ENCODE assay signal across 9 cellular contexts in genomic region chr5:123089971-123090640, GRCh38. TPM values are rescaled to one million over a fixed set of nuclear protein-coding genes. Genes with fewer than 3 reads are reported as not detected.
DNase-seq lines count a peak whose midpoint lies in the region; ATAC-seq and TF ChIP-seq lines count a peak whose summit lies in the region.
"Had no signal": no experiment of that assay in that cellular context is flagged by ENCODE, and none has a peak within 500 bp of the region (broad histone marks: within the 10 kb centered on the region; RNA-seq: fewer than 3 reads in every experiment).

No MANE protein-coding gene starts in this region.

- H3K4me1 ChIP-seq in iPS-18a (ENCODE audit: control insufficient read depth, low read depth, low read length) (peaks cover 48% of the 10 kb centered on the region), stomach smooth muscle (ENCODE audit: control insufficient read depth, insufficient read depth, low read length) (peaks cover 38% of the 10 kb centered on the region)

- no peak overlapping the region for H3K27ac ChIP-seq in WERI-Rb-1
- no peak overlapping the region for H3K27ac ChIP-seq in iPS-18a (ENCODE audit: low read length)
- no peak overlapping the region for H3K27ac ChIP-seq in stomach smooth muscle (ENCODE audit: low read length)

- H3K27me3 ChIP-seq in H7 (ENCODE audit: control insufficient read depth, insufficient read depth, low read length) (peaks cover 99% of the 10 kb centered on the region), WERI-Rb-1 (ENCODE audit: insufficient read depth, low read depth, severe bottlenecking) (peaks cover 92% of the 10 kb centered on the region), iPS-18a (ENCODE audit: control insufficient read depth, insufficient read depth, low read length) (peaks cover 100% of the 10 kb centered on the region), stomach smooth muscle (ENCODE audit: control insufficient read depth in 1 of 2, insufficient read depth in 2 of 2, low read length in 2 of 2) (peaks cover 66 to 91% of the 10 kb centered on the region in 2 donors)

- DNase-seq in AG09309 (ENCODE audit: low read depth), result no peak
- DNase-seq in H7, result peak; percentile 81
- DNase-seq in WERI-Rb-1, result peak; percentile 35
- no peak for DNase-seq in NCI-H1694 treated with DMSO at 0.1 percent for 48 hours (lab: John Stamatoyannopoulos, UW)

- H3K4me3 ChIP-seq in AG09309 (ENCODE audit: control insufficient read depth, low read depth, low read length) (peak overlapping the region; percentile 50), H7 (ENCODE audit: insufficient read depth, low read depth, low read length) (peak overlapping the region; percentile 46), WERI-Rb-1 (ENCODE audit: low read depth, low read length) (peak overlapping the region; percentile 43), iPS-18a (ENCODE audit: low read length) (peak overlapping the region; percentile 75), stomach smooth muscle (ENCODE audit: low read length in 2 of 2) (peak overlapping the region; percentile 11 to 73)

- H3K9me3 ChIP-seq in WERI-Rb-1 (ENCODE audit: severe bottlenecking), result no peaks in the 10 kb centered on the region
- peaks cover 5% of the 10 kb centered on the region for H3K9me3 ChIP-seq in iPS-18a (ENCODE audit: control insufficient read depth, low read depth, low read length)
- no peaks in the 10 kb centered on the region for H3K9me3 ChIP-seq in stomach smooth muscle (ENCODE audit: control insufficient read depth in 2 of 2, low read length in 2 of 2)

- TF ChIP-seq CTCF in AG09309 (IDR thresholded peaks at IDR 0.05; ENCODE audit: control insufficient read depth, insufficient read depth, low read depth, low read length, missing control alignments) (no peak), WERI-Rb-1 (IDR thresholded peaks at IDR 0.05; ENCODE audit: low read depth, low read length) (no peak)

- H3K9ac ChIP-seq in iPS-18a (ENCODE audit: low read length) (no peak overlapping the region), stomach smooth muscle (ENCODE audit: low read length in 2 of 2) (no peak overlapping the region)

- ATAC-seq in HG03442 (IDR thresholded peaks at IDR 0.05; ENCODE audit: unreplicated experiment) (no peak), GM19455 (IDR thresholded peaks at IDR 0.05; ENCODE audit: unreplicated experiment) (no peak)
- ATAC-seq: HCT116 had no signal

- H3K36me3 ChIP-seq in H7 (replicated peaks; ENCODE audit: control insufficient read depth, insufficient read depth, low read length) (no peaks in the 10 kb centered on the region), WERI-Rb-1 (no peaks in the 10 kb centered on the region), iPS-18a (ENCODE audit: control insufficient read depth, low read depth, low read length) (no peaks in the 10 kb centered on the region), stomach smooth muscle (ENCODE audit: control insufficient read depth in 2 of 2, insufficient read depth in 2 of 2, low read length in 2 of 2) (no peaks in the 10 kb centered on the region)

RNA-seq across cellular contexts. Expression of gene PRDM6, which starts 1.1 kb away (rescaled TPM):
- total RNA-seq in H7 (2014; rRNA removed; shearing (Covaris generic)), result 0.21 TPM in 1 of 2 replicates, not detected in the other

RNA-seq across cellular contexts. Expression of gene PPIC, which starts 53.6 kb away (rescaled TPM):
- total RNA-seq in H7 (2014; rRNA removed; shearing (Covaris generic)), result 12.6 and 13.0 TPM in 2 replicates

Comparison
In these comparisons a context has a peak if more than half of its experiments do, and no peak if none do; other contexts are left out.
1. DNase-seq: peak in H7 (single experiment) and WERI-Rb-1 (single experiment); none in AG09309 (single experiment) and NCI-H1694 treated with DMSO at 0.1 percent for 48 hours (single experiment).
2. Peak in every context shown above with its lines, with median percentiles within 50 percentile points of each other: H3K4me3 ChIP-seq.